ENCODE assay signal across 35 cellular contexts in the genomic region with DNA sequence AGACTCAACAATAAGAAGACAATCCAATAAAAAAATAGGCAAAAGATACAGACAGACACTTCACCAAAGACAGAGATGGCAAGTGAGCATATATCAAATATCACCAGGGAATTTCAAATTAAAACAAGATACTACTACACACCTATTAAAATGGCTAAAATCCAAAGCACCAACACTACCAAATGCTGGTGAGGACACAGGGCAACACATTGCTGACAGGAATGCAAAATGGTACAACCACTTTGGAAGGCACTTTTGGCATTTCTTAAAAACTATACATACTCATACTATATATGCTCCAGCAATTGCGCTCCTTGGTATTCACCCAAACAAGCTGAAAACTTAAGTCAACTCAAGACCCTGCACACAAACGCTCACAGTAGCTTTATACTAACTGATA.
"Had no signal": no experiment of that assay in that cellular context is flagged by ENCODE, and none has a peak within 500 bp of the region (broad histone marks: within the 10 kb centered on the region; RNA-seq: fewer than 3 reads in every experiment).

No MANE protein-coding gene starts in this region.

- DNase-seq: Karpas-422, Kasumi-1, MG63, MM.1S, MV-4-11, NCI-H1048, NCI-H1092, NCI-H1092 treated with DMSO at 0.1 percent for 48 hours, NCI-H1105, NCI-H1105 treated with DMSO at 0.1 percent for 48 hours, NCI-H1417, NCI-H1417 treated with DMSO at 0.1 percent for 48 hours, NCI-H1436, NCI-H1436 treated with DMSO at 0.1 percent for 48 hours, NCI-H146, NCI-H1694, NCI-H1694 treated with DMSO at 0.1 percent for 48 hours, NCI-H187, NCI-H187 treated with DMSO at 0.1 percent for 48 hours, NCI-H1930, NCI-H2029, NCI-H2029 treated with DMSO at 0.1 percent for 48 hours, NCI-H2081, NCI-H2081 treated with DMSO at 0.1 percent for 48 hours, NCI-H2107, NCI-H2171, NCI-H2171 treated with DMSO at 0.1 percent for 48 hours, NCI-H2227 treated with DMSO at 0.1 percent for 48 hours, NCI-H226, NCI-H345, NCI-H446, NCI-H446 treated with DMSO at 0.1 percent for 48 hours, NCI-H510A, NCI-H510A treated with DMSO at 0.1 percent for 48 hours, NCI-H524 had no signal

- H3K4me3 ChIP-seq: MG63 had no signal

- H3K9me3 ChIP-seq: MG63 had no signal

- H3K27me3 ChIP-seq: MG63 had no signal
